Comparison of ENCODE assay signal across 1 cellular context in genomic region chr12:1661553-1662335, GRCh38.
TF ChIP-seq lines count a peak whose summit lies in the region.

No MANE protein-coding gene starts in this region.

TF ChIP-seq in HepG2, 621 proteins besides CTCF, POLR2A, EP300 and RAD21 (continued from another document and continues in another):
- TF ChIP-seq ZNF687 (CRISPR knock-in tag; IDR thresholded peaks at IDR 0.05) (peak; percentile 86), CENPX (CRISPR knock-in tag; IDR thresholded peaks at IDR 0.05) (no peak), FOXO1 (CRISPR knock-in tag; IDR thresholded peaks at IDR 0.05) (peak; percentile 30; the same call in 1 of the 2 replicates), MXD4 (CRISPR knock-in tag; IDR thresholded peaks at IDR 0.05) (peak; percentile 44; the same call in 1 of the 2 replicates), ZNF773 (CRISPR knock-in tag; IDR thresholded peaks at IDR 0.05; ENCODE audit: borderline replicate concordance) (0 out of 2 replicates have a peak, but pooled peaks have one; percentile 19), IRF1 (CRISPR knock-in tag; IDR thresholded peaks at IDR 0.05; ENCODE audit: low read depth) (no peak), IRF9 (CRISPR knock-in tag; IDR thresholded peaks at IDR 0.05; ENCODE audit: borderline replicate concordance) (peak; percentile 85), ZNF263 (CRISPR knock-in tag; IDR thresholded peaks at IDR 0.05) (no peak), ZIK1 (CRISPR knock-in tag; IDR thresholded peaks at IDR 0.05; ENCODE audit: borderline replicate concordance, low read depth) (0 out of 2 replicates have a peak, but pooled peaks have one; percentile 62), ZNF556 (CRISPR knock-in tag; IDR thresholded peaks at IDR 0.05; ENCODE audit: borderline replicate concordance) (peak; percentile 28; the same call in 1 of the 2 replicates), GABPB1 (CRISPR knock-in tag; IDR thresholded peaks at IDR 0.05) (peak; percentile 74), MLXIP (CRISPR knock-in tag; IDR thresholded peaks at IDR 0.05; ENCODE audit: borderline replicate concordance) (no peak), MXD1 (CRISPR knock-in tag; IDR thresholded peaks at IDR 0.05) (peak; percentile 84), CHCHD3 (CRISPR knock-in tag; IDR thresholded peaks at IDR 0.05) (0 out of 2 replicates have a peak, but pooled peaks have one; percentile 43), SNAI1 (CRISPR knock-in tag; IDR thresholded peaks at IDR 0.05; ENCODE audit: borderline replicate concordance) (no peak), ZNF558 (CRISPR knock-in tag; IDR thresholded peaks at IDR 0.05; ENCODE audit: borderline replicate concordance) (no peak), ARID3A (IDR thresholded peaks at IDR 0.05; ENCODE audit: low read depth, low read length) (no peak), ZNF567 (CRISPR knock-in tag; IDR thresholded peaks at IDR 0.05; ENCODE audit: borderline replicate concordance) (no peak), LCORL (IDR thresholded peaks at IDR 0.05) (no peak), LCORL (CRISPR knock-in tag; IDR thresholded peaks at IDR 0.05) (peak; percentile 68; the same call in 1 of the 2 replicates), NR1H2 (CRISPR knock-in tag; IDR thresholded peaks at IDR 0.05; ENCODE audit: borderline replicate concordance, low read depth) (no peak), ERF (CRISPR knock-in tag; IDR thresholded peaks at IDR 0.05) (peak; percentile 56; the same call in 1 of the 2 replicates), MTA3 (CRISPR knock-in tag; IDR thresholded peaks at IDR 0.05) (no peak), KDM3A (CRISPR knock-in tag; IDR thresholded peaks at IDR 0.05; ENCODE audit: low read depth) (0 out of 2 replicates have a peak, but pooled peaks have one; percentile 27), ZNF792 (CRISPR knock-in tag; IDR thresholded peaks at IDR 0.05) (0 out of 2 replicates have a peak, but pooled peaks have one; percentile 37), SRF (IDR thresholded peaks at IDR 0.05; ENCODE audit: low read depth, low read length) (no peak), ZNF691 (CRISPR knock-in tag; IDR thresholded peaks at IDR 0.05; ENCODE audit: borderline replicate concordance, low read depth) (peak; percentile 77; the same call in 1 of the 2 replicates), SALL1 (CRISPR knock-in tag; IDR thresholded peaks at IDR 0.05) (peak; percentile 79; the same call in 1 of the 2 replicates), PREB (CRISPR knock-in tag; IDR thresholded peaks at IDR 0.05) (no peak), MAZ (IDR thresholded peaks at IDR 0.05; ENCODE audit: borderline replicate concordance, low read depth, low read length) (peak; percentile 60), MAZ (CRISPR knock-in tag; IDR thresholded peaks at IDR 0.05; ENCODE audit: low read depth) (peak; percentile 38; the same call in 1 of the 2 replicates), ZNF577 (CRISPR knock-in tag; IDR thresholded peaks at IDR 0.05; ENCODE audit: borderline replicate concordance, low read depth) (no peak), GRHL1 (CRISPR knock-in tag; conservative IDR thresholded peaks at IDR 0.05) (no peak), CENPBD1 (CRISPR knock-in tag; IDR thresholded peaks at IDR 0.05; ENCODE audit: borderline replicate concordance, low read depth) (no peak), ZEB1 (IDR thresholded peaks at IDR 0.05; ENCODE audit: insufficient replicate concordance, low read depth) (no peak), KLF6 (CRISPR knock-in tag; IDR thresholded peaks at IDR 0.05) (peak; percentile 75; the same call in 1 of the 2 replicates), SMARCE1 (IDR thresholded peaks at IDR 0.05; ENCODE audit: borderline replicate concordance) (no peak), CBX2 (IDR thresholded peaks at IDR 0.05; ENCODE audit: low read depth, low read length) (no peak), CBX2 (CRISPR knock-in tag; IDR thresholded peaks at IDR 0.05; ENCODE audit: low read depth) (no peak), ELF3 (CRISPR knock-in tag; IDR thresholded peaks at IDR 0.05) (peak; percentile 37; the same call in 1 of the 2 replicates), SMAD9 (CRISPR knock-in tag; IDR thresholded peaks at IDR 0.05) (no peak), ZNF790 (CRISPR knock-in tag; IDR thresholded peaks at IDR 0.05; ENCODE audit: borderline replicate concordance) (peak; percentile 75; the same call in 1 of the 2 replicates), ZGPAT (CRISPR knock-in tag; IDR thresholded peaks at IDR 0.05) (peak; percentile 76; the same call in 1 of the 2 replicates), RAD51 (IDR thresholded peaks at IDR 0.05; ENCODE audit: borderline replicate concordance) (no peak), HDAC6 (IDR thresholded peaks at IDR 0.05; ENCODE audit: low read depth, low read length) (no peak)
